ENCODE assay signal across 22 cellular contexts in the genomic region with DNA sequence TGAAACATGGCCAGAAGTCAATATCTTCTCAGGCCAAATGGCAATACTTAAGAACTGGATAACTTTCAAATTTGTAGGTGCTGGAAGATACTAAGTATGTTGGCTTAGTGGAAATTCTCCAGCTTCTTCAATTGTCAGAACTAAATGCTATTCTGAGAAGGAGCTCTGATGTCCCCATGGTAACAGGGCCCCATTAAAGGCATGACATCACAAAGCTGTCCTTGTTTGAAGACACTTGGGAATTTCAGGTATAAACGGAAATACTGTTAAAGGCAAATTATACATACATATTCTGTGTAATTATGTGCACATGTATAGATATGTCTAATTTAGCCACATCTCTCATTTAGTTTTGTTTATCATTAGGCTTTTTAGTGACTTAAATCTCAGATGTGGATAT.
"Had no signal": no experiment of that assay in that cellular context is flagged by ENCODE, and none has a peak within 500 bp of the region (broad histone marks: within the 10 kb centered on the region; RNA-seq: fewer than 3 reads in every experiment).

No MANE protein-coding gene starts in this region.

- H3K9me3 ChIP-seq: adrenal gland, ascending aorta, heart left ventricle had no signal

- H3K27ac ChIP-seq: adrenal gland, ascending aorta, coronary artery, dorsolateral prefrontal cortex, heart left ventricle, WERI-Rb-1 had no signal

- H3K27me3 ChIP-seq: adrenal gland, ascending aorta, dorsolateral prefrontal cortex had no signal

- H3K4me3 ChIP-seq: adrenal gland, ascending aorta, coronary artery, dorsolateral prefrontal cortex, heart left ventricle had no signal

- H3K36me3 ChIP-seq: adrenal gland, ascending aorta, heart left ventricle, WERI-Rb-1 had no signal

- DNase-seq: activated B cell treated with CpG ODN at 0.5 μM for 24 hours; activated CD4-positive, alpha-beta memory T cell treated with anti-CD3 and anti-CD28 coated beads for 36 hours; activated CD4-positive, alpha-beta T cell treated with anti-CD3 and anti-CD28 coated beads, Interleukin-2, amount 10 ng/mL, durations not matched to agents 24 days and 14 days; activated CD8-positive, alpha-beta memory T cell treated with anti-CD3 and anti-CD28 coated beads, Interleukin-2, amount 10 ng/mL, durations not matched to agents 7 days and 5 days; activated CD8-positive, alpha-beta memory T cell treated with anti-CD3 and anti-CD28 coated beads, Interleukin-2, amount 50 U/mL, for 4 hours; activated CD8-positive, alpha-beta T cell treated with anti-CD3 and anti-CD28 coated beads, Interleukin-2, amount 10 ng/mL, durations not matched to agents 7 days and 5 days; activated effector memory CD4-positive, alpha-beta T cell treated with anti-CD3 and anti-CD28 coated beads, Interleukin-2, amount 50 U/mL, for 16 hours; activated naive CD4-positive, alpha-beta T cell treated with anti-CD3 and anti-CD28 coated beads for 36 hours; activated naive CD8-positive, alpha-beta T cell treated with anti-CD3 and anti-CD28 coated beads for 36 hours; activated naive CD8-positive, alpha-beta T cell treated with anti-CD3 and anti-CD28 coated beads, Interleukin-2, amount 50 U/mL, for 24 hours; activated T-cell treated with anti-CD3 and anti-CD28 coated beads, Interleukin-2, amount 50 U/mL, for 1 hour; activated T-cell treated with anti-CD3 and anti-CD28 coated beads, Interleukin-2, amount 50 U/mL, for 48 hours; adrenal gland; dorsolateral prefrontal cortex; effector memory CD4-positive, alpha-beta T cell; endodermal cell; foreskin fibroblast; heart left ventricle; T1000; WERI-Rb-1 had no signal
